In the genomic region with DNA sequence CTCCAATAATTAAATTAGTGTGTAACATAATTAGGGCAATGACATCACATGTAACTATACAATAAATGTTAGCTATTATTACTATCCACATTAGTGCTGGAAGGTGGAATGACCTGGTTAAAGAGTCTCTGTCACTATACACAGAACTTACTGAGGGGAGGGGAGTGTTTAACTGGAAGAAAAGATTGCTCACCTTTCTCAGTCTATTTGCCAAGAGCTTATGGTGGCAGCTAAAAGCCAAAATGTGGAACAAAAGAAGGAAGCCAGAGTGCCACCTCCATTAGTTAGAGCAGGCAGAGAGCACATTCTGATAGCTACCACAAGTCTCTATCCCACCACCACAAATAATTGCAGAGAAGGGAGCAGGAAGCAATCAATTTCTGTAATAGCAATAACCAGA, we compare ENCODE assay signal across 21 cellular contexts.
DNase-seq lines count a peak whose midpoint lies in the region; ATAC-seq and TF ChIP-seq lines count a peak whose summit lies in the region.
"Had no signal": no experiment of that assay in that cellular context is flagged by ENCODE, and none has a peak within 500 bp of the region (broad histone marks: within the 10 kb centered on the region; RNA-seq: fewer than 3 reads in every experiment).

No MANE protein-coding gene starts in this region.

- CTCF ChIA-PET in activated CD8-positive, alpha-beta T cell treated with anti-CD3 and anti-CD28 coated beads for 36 hours (lab: Charles Lee), result interaction anchor here (1.1 kb wide), 1 partner anchor 10 kb away, joined by 3 read pairs; no protein-coding TSS in a partner anchor
- CTCF ChIA-PET in activated CD8-positive, alpha-beta T cell treated with anti-CD3 and anti-CD28 coated beads, Interleukin-2, amount 10 ng/mL, durations not matched to agents 7 days and 5 days (lab: Charles Lee), result no interaction called here

- no peaks in the 10 kb centered on the region for H3K27me3 Mint-ChIP-seq in activated CD8-positive, alpha-beta T cell treated with anti-CD3 and anti-CD28 coated beads for 36 hours
- H3K27me3 Mint-ChIP-seq in activated CD8-positive, alpha-beta T cell treated with anti-CD3 and anti-CD28 coated beads, Interleukin-2, amount 10 ng/mL, durations not matched to agents 7 days and 5 days (ENCODE audit: low read depth), result no peaks in the 10 kb centered on the region
- no peaks in the 10 kb centered on the region for H3K27me3 Mint-ChIP-seq in T-helper 17 cell
- H3K27me3 Mint-ChIP-seq in effector memory CD8-positive, alpha-beta T cell, result no peaks in the 10 kb centered on the region
- H3K27me3 Mint-ChIP-seq: activated naive CD8-positive, alpha-beta T cell; CD4-positive, alpha-beta T cell; memory B cell; naive thymus-derived CD8-positive, alpha-beta T cell had no signal

- H3K4me3 Mint-ChIP-seq in activated CD8-positive, alpha-beta T cell treated with anti-CD3 and anti-CD28 coated beads for 36 hours, result no peak overlapping the region
- H3K4me3 Mint-ChIP-seq in activated CD8-positive, alpha-beta T cell treated with anti-CD3 and anti-CD28 coated beads, Interleukin-2, amount 10 ng/mL, durations not matched to agents 7 days and 5 days, result no peak overlapping the region
- H3K4me3 Mint-ChIP-seq in T-helper 17 cell, result no peak overlapping the region
- H3K4me3 Mint-ChIP-seq in stimulated activated effector memory CD8-positive, alpha-beta T cell treated with anti-CD3 and anti-CD28 coated beads, Interleukin-12 subunit alpha, Interleukin-12 subunit beta, amount 100 ng/mL, for 72 hours, result no peak overlapping the region
- H3K4me3 Mint-ChIP-seq in effector memory CD8-positive, alpha-beta T cell, result peak overlapping the region in 1 of 2 donors; percentile 5
- H3K4me3 Mint-ChIP-seq: activated naive CD8-positive, alpha-beta T cell; CD4-positive, alpha-beta T cell; memory B cell; naive thymus-derived CD8-positive, alpha-beta T cell had no signal

- intact Hi-C loops in activated CD8-positive, alpha-beta T cell treated with anti-CD3 and anti-CD28 coated beads for 36 hours (cut with micrococcal nuclease), result no loop called here

- no peak for TF ChIP-seq CTCF in activated CD8-positive, alpha-beta T cell treated with anti-CD3 and anti-CD28 coated beads for 36 hours (IDR thresholded peaks at IDR 0.05)

- no peak overlapping the region for H3K27ac Mint-ChIP-seq in activated CD8-positive, alpha-beta T cell treated with anti-CD3 and anti-CD28 coated beads for 36 hours
- no peak overlapping the region for H3K27ac Mint-ChIP-seq in activated CD8-positive, alpha-beta T cell treated with anti-CD3 and anti-CD28 coated beads, Interleukin-2, amount 10 ng/mL, durations not matched to agents 7 days and 5 days
- peak overlapping the region; percentile 54 for H3K27ac Mint-ChIP-seq in T-helper 17 cell
- H3K27ac Mint-ChIP-seq in stimulated activated effector memory CD8-positive, alpha-beta T cell treated with anti-CD3 and anti-CD28 coated beads, Interleukin-12 subunit alpha, Interleukin-12 subunit beta, amount 100 ng/mL, for 72 hours, result no peak overlapping the region
- no peak overlapping the region for H3K27ac Mint-ChIP-seq in effector memory CD8-positive, alpha-beta T cell
- H3K27ac Mint-ChIP-seq: activated naive CD8-positive, alpha-beta T cell; CD4-positive, alpha-beta T cell had no signal

- peak; percentile 24 for ATAC-seq in activated CD8-positive, alpha-beta T cell treated with anti-CD3 and anti-CD28 coated beads for 36 hours
- ATAC-seq in activated CD8-positive, alpha-beta T cell treated with anti-CD3 and anti-CD28 coated beads, Interleukin-2, amount 10 ng/mL, durations not matched to agents 7 days and 5 days, result no peak
- ATAC-seq in T-helper 17 cell, result no peak
- peak; percentile 43 for ATAC-seq in stimulated activated effector memory CD8-positive, alpha-beta T cell treated with anti-CD3 and anti-CD28 coated beads, Interleukin-12 subunit alpha, Interleukin-12 subunit beta, amount 100 ng/mL, for 72 hours
- ATAC-seq in effector memory CD8-positive, alpha-beta T cell (replicated peaks), result no peak
- ATAC-seq in GM21786 (IDR thresholded peaks at IDR 0.05; ENCODE audit: unreplicated experiment), result no peak
- ATAC-seq: gastrocnemius medialis, Panc1 had no signal

- H3K9me3 ChIP-seq in T-helper 17 cell (ENCODE audit: control insufficient read depth, low read length, poor library complexity, severe bottlenecking), result no peaks in the 10 kb centered on the region
- H3K9me3 ChIP-seq: gastrocnemius medialis, SJSA1, spleen, uterus had no signal

- H3K36me3 Mint-ChIP-seq in activated CD8-positive, alpha-beta T cell treated with anti-CD3 and anti-CD28 coated beads for 36 hours (ENCODE audit: low read depth), result no peaks in the 10 kb centered on the region
- peaks cover 3% of the 10 kb centered on the region for H3K36me3 Mint-ChIP-seq in activated CD8-positive, alpha-beta T cell treated with anti-CD3 and anti-CD28 coated beads, Interleukin-2, amount 10 ng/mL, durations not matched to agents 7 days and 5 days (ENCODE audit: low read depth)
- H3K36me3 Mint-ChIP-seq in T-helper 17 cell (ENCODE audit: low read depth), result no peaks in the 10 kb centered on the region
- H3K36me3 Mint-ChIP-seq in stimulated activated effector memory CD8-positive, alpha-beta T cell treated with anti-CD3 and anti-CD28 coated beads, Interleukin-12 subunit alpha, Interleukin-12 subunit beta, amount 100 ng/mL, for 72 hours, result no peaks in the 10 kb centered on the region
- no peaks in the 10 kb centered on the region for H3K36me3 Mint-ChIP-seq in effector memory CD8-positive, alpha-beta T cell (ENCODE audit: insufficient read depth)
- H3K36me3 Mint-ChIP-seq: activated naive CD8-positive, alpha-beta T cell; naive thymus-derived CD8-positive, alpha-beta T cell had no signal

- POLR2A ChIA-PET in activated CD8-positive, alpha-beta T cell treated with anti-CD3 and anti-CD28 coated beads for 36 hours (lab: Charles Lee), result no interaction called here
- POLR2A ChIA-PET in activated CD8-positive, alpha-beta T cell treated with anti-CD3 and anti-CD28 coated beads, Interleukin-2, amount 10 ng/mL, durations not matched to agents 7 days and 5 days (lab: Charles Lee), result no interaction called here

- H3K4me1 Mint-ChIP-seq in activated CD8-positive, alpha-beta T cell treated with anti-CD3 and anti-CD28 coated beads for 36 hours (ENCODE audit: low read depth), result peaks cover 62% of the 10 kb centered on the region
- peaks cover 24% of the 10 kb centered on the region for H3K4me1 Mint-ChIP-seq in activated CD8-positive, alpha-beta T cell treated with anti-CD3 and anti-CD28 coated beads, Interleukin-2, amount 10 ng/mL, durations not matched to agents 7 days and 5 days (ENCODE audit: low read depth)
- peaks cover 48% of the 10 kb centered on the region for H3K4me1 Mint-ChIP-seq in T-helper 17 cell
- peaks cover 53% of the 10 kb centered on the region for H3K4me1 Mint-ChIP-seq in stimulated activated effector memory CD8-positive, alpha-beta T cell treated with anti-CD3 and anti-CD28 coated beads, Interleukin-12 subunit alpha, Interleukin-12 subunit beta, amount 100 ng/mL, for 72 hours
- H3K4me1 Mint-ChIP-seq in effector memory CD8-positive, alpha-beta T cell (ENCODE audit: low read depth in 2 of 2), result peaks cover 28 to 59% of the 10 kb centered on the region in 2 donors

- DNase-seq in activated CD8-positive, alpha-beta T cell treated with anti-CD3 and anti-CD28 coated beads for 36 hours, result no peak
- no peak for DNase-seq in activated CD8-positive, alpha-beta T cell treated with anti-CD3 and anti-CD28 coated beads, Interleukin-2, amount 10 ng/mL, durations not matched to agents 7 days and 5 days
- no peak for DNase-seq in T-helper 17 cell
- DNase-seq in kidney tubule cell (ENCODE audit: low spot score), result peak; percentile 29
- no peak for DNase-seq in stimulated activated effector memory CD8-positive, alpha-beta T cell treated with anti-CD3 and anti-CD28 coated beads, Interleukin-12 subunit alpha, Interleukin-12 subunit beta, amount 100 ng/mL, for 72 hours (ENCODE audit: low spot score in 2 of 2)
- no peak for DNase-seq in effector memory CD8-positive, alpha-beta T cell
- no peak for DNase-seq in amniotic stem cell (lab: John Stamatoyannopoulos, UW)
- DNase-seq: CD4-positive, alpha-beta T cell; dorsolateral prefrontal cortex; gastrocnemius medialis; naive thymus-derived CD8-positive, alpha-beta T cell; NCI-H1436; NCI-H748 treated with DMSO at 0.1 percent for 48 hours; spleen; substantia nigra; uterus had no signal

- no peaks in the 10 kb centered on the region for H3K9me3 Mint-ChIP-seq in activated CD8-positive, alpha-beta T cell treated with anti-CD3 and anti-CD28 coated beads for 36 hours
- no peaks in the 10 kb centered on the region for H3K9me3 Mint-ChIP-seq in activated CD8-positive, alpha-beta T cell treated with anti-CD3 and anti-CD28 coated beads, Interleukin-2, amount 10 ng/mL, durations not matched to agents 7 days and 5 days (ENCODE audit: insufficient read depth)
- H3K9me3 Mint-ChIP-seq in stimulated activated effector memory CD8-positive, alpha-beta T cell treated with anti-CD3 and anti-CD28 coated beads, Interleukin-12 subunit alpha, Interleukin-12 subunit beta, amount 100 ng/mL, for 72 hours, result no peaks in the 10 kb centered on the region
- no peaks in the 10 kb centered on the region for H3K9me3 Mint-ChIP-seq in effector memory CD8-positive, alpha-beta T cell
- H3K9me3 Mint-ChIP-seq: CD4-positive, alpha-beta T cell; memory B cell; naive thymus-derived CD8-positive, alpha-beta T cell had no signal

Comparison
In these comparisons a context has a peak if more than half of its experiments do, and no peak if none do; other contexts are left out.
1. ATAC-seq: peak in activated CD8-positive, alpha-beta T cell treated with anti-CD3 and anti-CD28 coated beads for 36 hours (single experiment) and stimulated activated effector memory CD8-positive, alpha-beta T cell treated with anti-CD3 and anti-CD28 coated beads, Interleukin-12 subunit alpha, Interleukin-12 subunit beta, amount 100 ng/mL, for 72 hours (single experiment); none in activated CD8-positive, alpha-beta T cell treated with anti-CD3 and anti-CD28 coated beads, Interleukin-2, amount 10 ng/mL, durations not matched to agents 7 days and 5 days (single experiment), T-helper 17 cell (single experiment), effector memory CD8-positive, alpha-beta T cell (single experiment) and GM21786 (single experiment).